Comparison of ENCODE assay signal across 8 cellular contexts in genomic region chr4:140326395-140326993, GRCh38. TPM values are rescaled to one million over a fixed set of nuclear protein-coding genes. Genes with fewer than 3 reads are reported as not detected.
DNase-seq lines count a peak whose midpoint lies in the region; ATAC-seq and TF ChIP-seq lines count a peak whose summit lies in the region.

No MANE protein-coding gene starts in this region.

- peaks cover 9% of the 10 kb centered on the region for H3K9me3 Mint-ChIP-seq in chondrocyte (ENCODE audit: low read depth)

- H3K27ac ChIP-seq in right lobe of liver, result no peak overlapping the region

- TF ChIP-seq POLR2A in right lobe of liver (IDR thresholded peaks at IDR 0.05), result no peak

- no peak overlapping the region for H3K27ac Mint-ChIP-seq in chondrocyte (ENCODE audit: unreplicated experiment)

- DNase-seq in NCI-H2196 (lab: John Stamatoyannopoulos, UW; ENCODE audit: unreplicated experiment) (peak; percentile 16), NCI-H2196 treated with DMSO at 0.1 percent for 48 hours (lab: John Stamatoyannopoulos, UW; ENCODE audit: unreplicated experiment) (no peak), NCI-H446 (lab: John Stamatoyannopoulos, UW) (peak; percentile 8 to 59), chondrocyte (ENCODE audit: low spot score) (no peak), right lobe of liver (no peak), GF-D8 (lab: John Stamatoyannopoulos, UW) (no peak)

- peak; percentile 67 to 80 (median 74) for ATAC-seq in right lobe of liver
- no peak for ATAC-seq in HG03457 (IDR thresholded peaks at IDR 0.05; ENCODE audit: unreplicated experiment)
- no peak for ATAC-seq in activated CD4-positive, CD25-positive, alpha-beta regulatory T cell treated with anti-CD3 and anti-CD28 coated beads, Interleukin-2, amount 50 U/mL, for 24 hours

- no peaks in the 10 kb centered on the region for H3K36me3 ChIP-seq in right lobe of liver

- TF ChIP-seq CTCF in chondrocyte (IDR thresholded peaks at IDR 0.05), result peak; percentile 88
- peak; percentile 41 to 59 (median 54) for TF ChIP-seq CTCF in right lobe of liver (IDR thresholded peaks at IDR 0.05)

- 21% methylated on average over 2 of the region's 2 CpGs for WGBS in right lobe of liver (ENCODE audit: insufficient coverage, low coverage, low lambda C conversion rate, missing lambda C conversion rate)

- H3K4me3 Mint-ChIP-seq in chondrocyte (ENCODE audit: unreplicated experiment), result no peak overlapping the region

- no peaks in the 10 kb centered on the region for H3K9me3 ChIP-seq in right lobe of liver

- no peaks in the 10 kb centered on the region for H3K4me1 Mint-ChIP-seq in chondrocyte (ENCODE audit: low read depth)

- H3K4me1 ChIP-seq in right lobe of liver, result no peaks in the 10 kb centered on the region

- H3K27me3 Mint-ChIP-seq in chondrocyte (ENCODE audit: low read depth), result peaks cover 3% of the 10 kb centered on the region

- intact Hi-C loops in right lobe of liver (cut with DNase I), result no loop called here

- no peaks in the 10 kb centered on the region for H3K27me3 ChIP-seq in right lobe of liver

- no peaks in the 10 kb centered on the region for H3K36me3 Mint-ChIP-seq in chondrocyte (ENCODE audit: low read depth)

- no peak overlapping the region for H3K4me3 ChIP-seq in right lobe of liver

RNA-seq across cellular contexts. Expression of gene SCOC, which starts 47.0 kb away (rescaled TPM):
- total RNA-seq in chondrocyte (55.0 to 63.8 TPM (median 56.0 TPM) in 3 replicates), right lobe of liver (10 to 100 TPM; 23.1 to 39.3 (median 29.3) TPM)

Comparison
In these comparisons a context has a peak if more than half of its experiments do, and no peak if none do; other contexts are left out.
1. DNase-seq: peak in NCI-H2196 (single experiment) and NCI-H446 (2 of 2); none in NCI-H2196 treated with DMSO at 0.1 percent for 48 hours (single experiment), chondrocyte (single experiment), right lobe of liver (0 of 3) and GF-D8 (single experiment).
2. ATAC-seq: peak in right lobe of liver (4 of 4); none in HG03457 (single experiment) and activated CD4-positive, CD25-positive, alpha-beta regulatory T cell treated with anti-CD3 and anti-CD28 coated beads, Interleukin-2, amount 50 U/mL, for 24 hours (0 of 2).